22 cellular contexts compared by ENCODE assay signal in the genomic region with DNA sequence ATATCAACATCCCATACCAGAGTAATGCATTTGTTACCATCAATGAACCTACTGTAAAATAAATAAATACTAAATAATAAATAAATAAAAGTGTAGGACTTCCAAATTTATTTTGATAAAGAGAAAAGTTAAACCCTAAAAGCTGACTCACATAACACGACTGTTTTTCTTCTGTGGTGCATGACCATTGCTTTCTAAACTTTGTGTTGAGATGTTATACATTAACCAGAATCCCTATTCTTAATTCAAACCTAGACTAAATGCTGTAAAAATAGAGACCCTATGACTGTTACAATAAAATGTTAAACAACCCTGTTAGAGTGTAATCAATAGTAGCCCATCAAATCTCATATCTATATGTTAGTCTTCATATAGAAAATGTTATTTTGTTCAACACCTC. TPM values are rescaled to one million over a fixed set of nuclear protein-coding genes. Genes with fewer than 3 reads are reported as not detected.
DNase-seq lines count a peak whose midpoint lies in the region; ATAC-seq, FAIRE-seq and TF ChIP-seq lines count a peak whose summit lies in the region.
"Had no signal": no experiment of that assay in that cellular context is flagged by ENCODE, and none has a peak within 500 bp of the region (broad histone marks: within the 10 kb centered on the region; RNA-seq: fewer than 3 reads in every experiment).

No MANE protein-coding gene starts in this region.

- H3K4me1 ChIP-seq in kidney (ENCODE audit: control insufficient read depth in 1 of 2, insufficient read depth in 1 of 2, low read depth in 1 of 2, low read length in 2 of 2) (peaks cover 0 to 3% of the 10 kb centered on the region in 2 donors), sigmoid colon (peaks cover 0 to 10% (median 0%) of the 10 kb centered on the region in 4 donors)

- H3K9me3 ChIP-seq in kidney (ENCODE audit: control insufficient read depth in 1 of 2, low read length in 2 of 2) (peaks cover 0 to 3% of the 10 kb centered on the region in 2 donors), sigmoid colon (no peaks in the 10 kb centered on the region)

- H3K9ac ChIP-seq in kidney (ENCODE audit: low read length in 2 of 2) = no peak overlapping the region
- H3K9ac ChIP-seq: KMS-11 had no signal

- H3K36me3 ChIP-seq in kidney (ENCODE audit: control insufficient read depth in 1 of 2, insufficient read depth in 2 of 2, low read length in 2 of 2) (no peaks in the 10 kb centered on the region), sigmoid colon (no peaks in the 10 kb centered on the region)

- no peak for DNase-seq in kidney
- DNase-seq in renal cortical epithelial cell (ENCODE audit: low read depth) = peak; percentile 94
- DNase-seq in GDM1 (lab: John Stamatoyannopoulos, UW) = no peak
- no peak for DNase-seq in dermis blood vessel endothelial cell
- DNase-seq in sigmoid colon = no peak
- DNase-seq: CD4-positive, CD25-positive, alpha-beta regulatory T cell; DMS79; NCI-H1105; NCI-H146; NCI-H2029 treated with DMSO at 0.1 percent for 48 hours; NCI-H2171; NCI-H345; NCI-H524; NCI-H774; NK-92 treated with Interleukin-12 subunit alpha and Interleukin-12 subunit beta, amount 100 ng/mL, for 24 hours had no signal

- H3K4me3 ChIP-seq in kidney (ENCODE audit: low read length in 2 of 2) = no peak overlapping the region
- H3K4me3 ChIP-seq in sigmoid colon = no peak overlapping the region

- peak; percentile 83 for FAIRE-seq in kidney (lab: Jason Lieb, UNC)
- FAIRE-seq: H1, HTR-8/SVneo had no signal

- no peak for TF ChIP-seq POLR2A in sigmoid colon (IDR thresholded peaks at IDR 0.05)

- 16 to 64% methylated on average over 1 of the region's 1 CpG for WGBS in sigmoid colon, 2 donors

- TF ChIP-seq CTCF in kidney (IDR thresholded peaks at IDR 0.05; ENCODE audit: borderline replicate concordance, extremely low read depth, insufficient read depth) = no peak
- no peak for TF ChIP-seq CTCF in sigmoid colon (IDR thresholded peaks at IDR 0.05)

- TF ChIP-seq EP300 in sigmoid colon (IDR thresholded peaks at IDR 0.05) = no peak

- intact Hi-C loops in kidney (cut with DNase I) (loop anchor here (5.0 kb wide), 1 partner anchor 162 kb away; no protein-coding TSS in a partner anchor), sigmoid colon (cut with DNase I) (no loop called here)

- no peaks in the 10 kb centered on the region for H3K27me3 ChIP-seq in sigmoid colon

- ATAC-seq in GM18907 (IDR thresholded peaks at IDR 0.05; ENCODE audit: unreplicated experiment) (peak; percentile 57), HG03342 (IDR thresholded peaks at IDR 0.05; ENCODE audit: unreplicated experiment) (peak; percentile 50)
- ATAC-seq: HCT116, SK-N-SH treated with all-trans-retinoic acid at 6 μM for 48 hours had no signal

- H3K27ac ChIP-seq in kidney (ENCODE audit: low read depth in 2 of 2, low read length in 2 of 2) (no peak overlapping the region), sigmoid colon (no peak overlapping the region)
- H3K27ac ChIP-seq: KMS-11 had no signal

RNA-seq across cellular contexts. Expression of gene PRMT9, which starts 20.9 kb away (rescaled TPM):
- total RNA-seq in kidney (11.7 TPM), renal cortical epithelial cell (13.0 and 15.2 TPM in 2 replicates), dermis blood vessel endothelial cell (10.1 and 11.1 TPM in 2 replicates), sigmoid colon (10 to 100 TPM in 2 of 4 donors, 1 to 10 TPM in 2; 7.1 to 10.7 (median 10.0) TPM)
- polyA plus RNA-seq in kidney (ENCODE audit: insufficient read depth, low read depth, low replicate concordance) (7.6 TPM), sigmoid colon (1 to 10 TPM; 1.8 to 3.5 (median 3.5) TPM)

RNA-seq across cellular contexts. Expression of gene ARHGAP10, which starts 27.0 kb away (rescaled TPM):
- total RNA-seq in kidney = 20.3 TPM
- polyA plus RNA-seq in kidney (ENCODE audit: insufficient read depth, low read depth, low replicate concordance) = 13.4 TPM
- 17.5 and 18.3 TPM in 2 replicates for total RNA-seq in renal cortical epithelial cell
- 12.3 and 14.6 TPM in 2 replicates for total RNA-seq in dermis blood vessel endothelial cell
- 100 to 1,000 TPM; 123 to 158 (median 139) TPM for total RNA-seq in sigmoid colon
- polyA plus RNA-seq in sigmoid colon = 1 to 10 TPM; 3.0 to 7.3 (median 7.2) TPM
